Comparison of ENCODE assay signal across 8 cellular contexts in the genomic region with DNA sequence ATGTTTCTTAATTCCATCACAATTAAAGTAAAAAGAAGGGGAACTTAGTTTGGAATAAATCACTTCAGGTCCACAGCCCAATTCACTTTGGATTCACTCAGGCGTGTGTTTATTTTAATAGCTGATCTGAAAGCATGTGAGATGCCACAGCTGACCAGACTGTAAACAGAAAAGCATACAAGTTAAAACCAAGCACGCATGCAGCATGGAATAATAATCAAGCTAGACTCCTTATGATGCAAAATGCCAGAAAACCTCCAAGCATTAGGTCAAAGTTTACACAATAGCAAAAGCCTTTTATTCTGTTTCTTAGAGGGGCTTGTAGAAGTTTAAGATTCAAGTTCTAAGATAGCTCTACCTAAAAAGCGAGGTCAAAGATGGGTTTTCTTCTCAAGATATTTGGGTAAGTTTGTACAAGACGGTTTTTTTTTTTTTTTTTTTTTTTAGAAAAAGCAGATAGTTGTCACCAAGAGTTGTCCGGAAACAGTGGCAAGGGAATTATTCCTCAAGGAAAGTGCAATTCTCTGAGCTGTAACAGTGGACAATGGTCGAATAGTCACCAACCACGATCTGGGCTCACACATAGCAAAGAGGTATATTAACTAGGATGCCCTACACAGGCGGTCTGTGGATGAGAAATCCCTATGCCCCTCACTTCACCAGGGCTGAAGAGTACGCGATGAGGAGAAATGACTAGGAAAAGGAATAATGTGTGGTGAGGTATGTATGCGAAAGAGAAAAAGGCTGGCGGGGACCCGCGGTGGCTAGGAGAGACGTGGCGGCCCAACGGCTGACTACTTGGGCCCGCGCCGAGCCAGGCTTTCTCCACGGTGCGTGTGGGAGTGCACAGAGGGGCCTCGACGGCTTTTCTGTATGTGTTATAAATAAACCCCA. TPM values are rescaled to one million over a fixed set of nuclear protein-coding genes. Genes with fewer than 3 reads are reported as not detected.
DNase-seq lines count a peak whose midpoint lies in the region; ATAC-seq and TF ChIP-seq lines count a peak whose summit lies in the region.

No MANE protein-coding gene starts in this region.

- H3K4me1 Mint-ChIP-seq in Calu3 (ENCODE audit: low read depth, unreplicated experiment) = peaks cover 24% of the 10 kb centered on the region

- H3K4me1 ChIP-seq in heart left ventricle = peaks cover 0 to 22% (median 2%) of the 10 kb centered on the region in 12 donors

- no peak for TF ChIP-seq POLR2A in heart left ventricle (IDR thresholded peaks at IDR 0.05)

- intact Hi-C loops in Calu3 (cut with micrococcal nuclease; ENCODE audit: unreplicated experiment) = loop anchor here (10.0 kb wide), 1 partner anchor 106 kb away; no protein-coding TSS in a partner anchor
- intact Hi-C loops in heart left ventricle (cut with DNase I) = loop anchor here in 1 of 10 donors (5.0 kb wide), 1 partner anchor 74 kb away; no protein-coding TSS in a partner anchor

- no peaks in the 10 kb centered on the region for H3K36me3 ChIP-seq in heart left ventricle

- no peaks in the 10 kb centered on the region for H3K27me3 Mint-ChIP-seq in Calu3 (ENCODE audit: unreplicated experiment)

- peak overlapping the region; percentile 90 for H3K27ac Mint-ChIP-seq in Calu3 (ENCODE audit: unreplicated experiment)

- CTCF ChIA-PET in Calu3 (lab: Charles Lee) = no interaction called here

- H3K4me3 Mint-ChIP-seq in Calu3 (ENCODE audit: low read depth, unreplicated experiment) = peak overlapping the region; percentile 92

- no peak for TF ChIP-seq CTCF in Calu3 (IDR thresholded peaks at IDR 0.05; ENCODE audit: unreplicated experiment)
- TF ChIP-seq CTCF in VCaP (conservative IDR thresholded peaks at IDR 0.05) = no peak
- no peak for TF ChIP-seq CTCF in heart left ventricle (IDR thresholded peaks at IDR 0.05)

- H3K27me3 ChIP-seq in heart left ventricle = peaks cover 0 to 30% (median 0%) of the 10 kb centered on the region in 9 donors

- DNase-seq in Calu3 = no peak
- DNase-seq in heart left ventricle = no peak
- DNase-seq in pons (ENCODE audit: low spot score) = peak; percentile 54
- no peak for DNase-seq in stimulated activated naive CD4-positive, alpha-beta T cell (lab: John Stamatoyannopoulos, UW)

- H3K9me3 ChIP-seq in heart left ventricle = no peaks in the 10 kb centered on the region

- H3K27ac ChIP-seq in VCaP (peak overlapping the region; percentile 21), heart left ventricle (peak overlapping the region in 11 of 12 donors; percentile 34 to 89 (median 83))

- H3K9me3 Mint-ChIP-seq in Calu3 (ENCODE audit: low read depth, unreplicated experiment) = no peaks in the 10 kb centered on the region

- no TSS peak for BruUV-seq in Calu3 (replicated peaks; lab: Mats Ljungman, UMichigan)

- 13 to 34% (median 23%) methylated on average over 24 of the region's 24 CpGs for WGBS in heart left ventricle, 4 donors

- H3K36me3 Mint-ChIP-seq in Calu3 (ENCODE audit: insufficient read depth, unreplicated experiment) = peaks cover 32% of the 10 kb centered on the region

- ATAC-seq in heart left ventricle (peak in 3 of 4 donors; percentile 16 to 26 (median 17)), HG03469 (IDR thresholded peaks at IDR 0.05; ENCODE audit: unreplicated experiment) (no peak), GM18511 (IDR thresholded peaks at IDR 0.05; ENCODE audit: unreplicated experiment) (no peak), HG03139 (IDR thresholded peaks at IDR 0.05; ENCODE audit: unreplicated experiment) (no peak)

- H3K4me3 ChIP-seq in heart left ventricle = peak overlapping the region in 11 of 12 donors; percentile 29 to 83 (median 69)

RNA-seq across cellular contexts. Expression of a gene that starts 0.7 kb away (rescaled TPM):
- total RNA-seq in Calu3 (2022) (23.3 and 26.1 TPM in 2 replicates), heart left ventricle (10 to 100 TPM in 7 of 9 donors, 1 to 10 TPM in 2; 7.2 to 17.3 (median 10.2) TPM)
- polyA plus RNA-seq in heart left ventricle = 1 to 10 TPM; 3.0 to 4.5 TPM

Comparison
In these comparisons a context has a peak if more than half of its experiments do, and no peak if none do; other contexts are left out.
1. ATAC-seq: peak in heart left ventricle (3 of 4); none in HG03469 (single experiment), GM18511 (single experiment) and HG03139 (single experiment).